In the genomic region with DNA sequence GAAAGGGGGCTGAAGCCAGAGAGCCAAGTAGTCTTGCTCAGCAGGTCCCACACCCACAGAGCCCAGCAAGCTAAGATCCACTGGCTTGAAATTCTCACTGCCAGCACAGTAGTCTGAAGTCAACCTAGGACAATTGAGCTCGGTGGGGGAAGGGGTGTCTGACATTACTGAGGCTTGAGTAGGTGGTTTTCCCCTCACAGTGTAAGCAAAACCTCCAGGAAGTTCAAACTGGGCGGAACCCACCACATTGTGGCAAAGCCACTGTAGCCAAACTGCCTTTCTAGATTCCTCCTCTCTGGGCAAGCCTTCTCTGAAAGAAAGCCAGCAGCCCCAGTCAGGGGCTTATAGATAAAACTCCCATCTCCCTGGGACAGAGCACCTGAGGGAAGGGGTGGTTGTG, we compare ENCODE assay signal across 7 cellular contexts.
DNase-seq lines count a peak whose midpoint lies in the region; ATAC-seq and TF ChIP-seq lines count a peak whose summit lies in the region.
"Not testable (repeated sequence)": the region's sequence is repeated elsewhere in the genome, so short reads cannot be mapped to it uniquely, and the experiment has no call there.

No MANE protein-coding gene starts in this region.

- dilution Hi-C loops in mammary epithelial cell (cut with HindIII; ENCODE audit: low sequenced_read_pairs), result not testable (repeated sequence)

- H3K27me3 ChIP-seq in DND-41 (ENCODE audit: insufficient read depth, low read length, poor library complexity); mammary epithelial cell (ENCODE audit: insufficient read depth, low read length): not testable (repeated sequence)

- H3K4me3 ChIP-seq in DND-41 (ENCODE audit: low read depth in 1 of 2, low read length in 2 of 2); mammary epithelial cell (replicated peaks in 1 of 3; ENCODE audit: insufficient read depth in 1 of 3, low read depth in 2 of 3, low read length in 3 of 3): not testable (repeated sequence)

- DNase-seq in DND-41, result peak; percentile 84
- peak; percentile 3 for DNase-seq in H4 (ENCODE audit: low spot score)
- DNase-seq in Kasumi-1 (lab: John Stamatoyannopoulos, UW), result peak; percentile 5 to 14
- peak; percentile 5 for DNase-seq in UCSD-AML1 (lab: John Stamatoyannopoulos, UW; ENCODE audit: unreplicated experiment)
- DNase-seq in activated CD8-positive, alpha-beta memory T cell treated with anti-CD3 and anti-CD28 coated beads, Interleukin-2, amount 10 ng/mL, durations not matched to agents 7 days and 5 days, result peak; percentile 69
- peak; percentile 0 for DNase-seq in mammary epithelial cell
- not testable (repeated sequence) for DNase-seq in stimulated activated naive CD8-positive, alpha-beta T cell treated with anti-CD3 and anti-CD28 coated beads, Interleukin-15, amount 100 ng/mL, for 72 hours

- CTCF ChIA-PET in activated CD8-positive, alpha-beta memory T cell treated with anti-CD3 and anti-CD28 coated beads, Interleukin-2, amount 10 ng/mL, durations not matched to agents 7 days and 5 days (lab: Charles Lee); mammary epithelial cell (lab: Charles Lee; ENCODE audit: low non-redundant PET): not testable (repeated sequence)

- intact Hi-C loops in mammary epithelial cell (cut with micrococcal nuclease), result not testable (repeated sequence)

- not testable (repeated sequence) for H3K9me3 ChIP-seq in DND-41 (ENCODE audit: insufficient read depth, low read length, severe bottlenecking); mammary epithelial cell (replicated peaks; ENCODE audit: insufficient read depth, low read length)

- H3K79me2 ChIP-seq in DND-41 (ENCODE audit: insufficient read depth, low read length); mammary epithelial cell (ENCODE audit: insufficient read depth, low read length): not testable (repeated sequence)

- not testable (repeated sequence) for H3K9me3 Mint-ChIP-seq in activated CD8-positive, alpha-beta memory T cell treated with anti-CD3 and anti-CD28 coated beads, Interleukin-2, amount 10 ng/mL, durations not matched to agents 7 days and 5 days (ENCODE audit: low read depth); stimulated activated naive CD8-positive, alpha-beta T cell treated with anti-CD3 and anti-CD28 coated beads, Interleukin-15, amount 100 ng/mL, for 72 hours

- H3K4me1 Mint-ChIP-seq in activated CD8-positive, alpha-beta memory T cell treated with anti-CD3 and anti-CD28 coated beads, Interleukin-2, amount 10 ng/mL, durations not matched to agents 7 days and 5 days, result peaks cover 14% of the 10 kb centered on the region
- H3K4me1 Mint-ChIP-seq in stimulated activated naive CD8-positive, alpha-beta T cell treated with anti-CD3 and anti-CD28 coated beads, Interleukin-15, amount 100 ng/mL, for 72 hours, result not testable (repeated sequence)

- not testable (repeated sequence) for H3K27ac Mint-ChIP-seq in activated CD8-positive, alpha-beta memory T cell treated with anti-CD3 and anti-CD28 coated beads, Interleukin-2, amount 10 ng/mL, durations not matched to agents 7 days and 5 days; stimulated activated naive CD8-positive, alpha-beta T cell treated with anti-CD3 and anti-CD28 coated beads, Interleukin-15, amount 100 ng/mL, for 72 hours

- 14% methylated on average over 2 of the region's 2 CpGs for WGBS in mammary epithelial cell (ENCODE audit: low coverage, missing lambda C conversion rate)

- in situ Hi-C loops in mammary epithelial cell (cut with MboI; ENCODE audit: low sequenced_read_pairs in 2 of 2), result not testable (repeated sequence)

- H3K36me3 ChIP-seq in DND-41 (ENCODE audit: insufficient read depth, low read length); mammary epithelial cell (ENCODE audit: insufficient read depth, low read length): not testable (repeated sequence)

- H4K20me1 ChIP-seq in DND-41 (ENCODE audit: insufficient read depth, low read length); mammary epithelial cell (ENCODE audit: insufficient read depth, low read length): not testable (repeated sequence)

- H3K27ac ChIP-seq in DND-41 (ENCODE audit: low read length), result peak overlapping the region; percentile 68
- H3K27ac ChIP-seq in mammary epithelial cell (ENCODE audit: insufficient read depth, low read depth, low read length), result not testable (repeated sequence)

- H3K36me3 Mint-ChIP-seq in activated CD8-positive, alpha-beta memory T cell treated with anti-CD3 and anti-CD28 coated beads, Interleukin-2, amount 10 ng/mL, durations not matched to agents 7 days and 5 days, result not testable (repeated sequence)

- not testable (repeated sequence) for H3K4me2 ChIP-seq in DND-41 (ENCODE audit: insufficient read depth, low read length); mammary epithelial cell (ENCODE audit: insufficient read depth, low read depth, low read length)

- H3K9ac ChIP-seq in DND-41 (ENCODE audit: low read depth, low read length); mammary epithelial cell (ENCODE audit: insufficient read depth, low read length): not testable (repeated sequence)

- H2AFZ ChIP-seq in DND-41 (ENCODE audit: low read depth, low read length), result peak overlapping the region; percentile 25; the same call in 1 of the 2 replicates
- not testable (repeated sequence) for H2AFZ ChIP-seq in mammary epithelial cell (ENCODE audit: low read depth, low read length)

- not testable (repeated sequence) for BruUV-seq in mammary epithelial cell (replicated peaks; lab: Mats Ljungman, UMichigan)

- H3K27me3 Mint-ChIP-seq in activated CD8-positive, alpha-beta memory T cell treated with anti-CD3 and anti-CD28 coated beads, Interleukin-2, amount 10 ng/mL, durations not matched to agents 7 days and 5 days; stimulated activated naive CD8-positive, alpha-beta T cell treated with anti-CD3 and anti-CD28 coated beads, Interleukin-15, amount 100 ng/mL, for 72 hours: not testable (repeated sequence)

- H3K4me1 ChIP-seq in DND-41 (ENCODE audit: insufficient read depth, low read length), result peaks cover 14% of the 10 kb centered on the region
- not testable (repeated sequence) for H3K4me1 ChIP-seq in mammary epithelial cell (ENCODE audit: insufficient read depth, low read length)

- not testable (repeated sequence) for TF ChIP-seq CTCF in DND-41 (IDR thresholded peaks at IDR 0.05; ENCODE audit: borderline replicate concordance, extremely low read depth, low read length, poor library complexity, severe bottlenecking); mammary epithelial cell (conservative IDR thresholded peaks at IDR 0.05 in 1 of 2, IDR thresholded peaks at IDR 0.05 in 1 of 2; ENCODE audit: extremely low read depth in 1 of 2, insufficient read depth in 1 of 2, low read depth in 1 of 2, low read length in 2 of 2)

- ATAC-seq in DND-41 (ENCODE audit: insufficient read depth, low read depth), result peak; percentile 98
- ATAC-seq in activated CD8-positive, alpha-beta memory T cell treated with anti-CD3 and anti-CD28 coated beads, Interleukin-2, amount 10 ng/mL, durations not matched to agents 7 days and 5 days, result peak; percentile 71
- ATAC-seq in stimulated activated naive CD8-positive, alpha-beta T cell treated with anti-CD3 and anti-CD28 coated beads, Interleukin-15, amount 100 ng/mL, for 72 hours, result peak; percentile 35

- H3K4me3 Mint-ChIP-seq in activated CD8-positive, alpha-beta memory T cell treated with anti-CD3 and anti-CD28 coated beads, Interleukin-2, amount 10 ng/mL, durations not matched to agents 7 days and 5 days; stimulated activated naive CD8-positive, alpha-beta T cell treated with anti-CD3 and anti-CD28 coated beads, Interleukin-15, amount 100 ng/mL, for 72 hours: not testable (repeated sequence)

Comparison
In these comparisons a context has a peak if more than half of its experiments do, and no peak if none do; other contexts are left out.
1. ATAC-seq: peak in every context shown above with its lines; median percentile 98 in DND-41; 71 in activated CD8-positive, alpha-beta memory T cell treated with anti-CD3 and anti-CD28 coated beads, Interleukin-2, amount 10 ng/mL, durations not matched to agents 7 days and 5 days; 35 in stimulated activated naive CD8-positive, alpha-beta T cell treated with anti-CD3 and anti-CD28 coated beads, Interleukin-15, amount 100 ng/mL, for 72 hours.